15 cellular contexts compared by ENCODE assay signal in genomic region chrX:19827088-19827487, GRCh38.
DNase-seq lines count a peak whose midpoint lies in the region; ATAC-seq and TF ChIP-seq lines count a peak whose summit lies in the region.
"Had no signal": no experiment of that assay in that cellular context is flagged by ENCODE, and none has a peak within 500 bp of the region (broad histone marks: within the 10 kb centered on the region; RNA-seq: fewer than 3 reads in every experiment).

No MANE protein-coding gene starts in this region.

- H3K4me2 ChIP-seq in GM23338: peak overlapping the region; percentile 60

- no peaks in the 10 kb centered on the region for H3K27me3 Mint-ChIP-seq in CD4-positive, alpha-beta memory T cell
- H3K27me3 Mint-ChIP-seq in GM23338 (ENCODE audit: insufficient read depth, low read depth, poor library complexity) (no peaks in the 10 kb centered on the region), mesothelial cell of epicardium (ENCODE audit: low read depth) (no peaks in the 10 kb centered on the region)
- H3K27me3 Mint-ChIP-seq in activated T-helper 2 cell treated with anti-CD3 and anti-CD28 coated beads, Interferon-gamma antibody, Interleukin-2, Interleukin-4, amounts not matched to agents 10 μg/mL and 5 μg/mL and 100 μg/mL, durations not matched to agents 14 hours and 24 hours and 36 hours (ENCODE audit: low read depth): no peaks in the 10 kb centered on the region

- ATAC-seq in GM23338: no peak
- no peak for ATAC-seq in HG03342 (IDR thresholded peaks at IDR 0.05; ENCODE audit: unreplicated experiment)
- ATAC-seq in upper lobe of left lung (ENCODE audit: low FRiP score in 2 of 2): no peak
- ATAC-seq: left lobe of liver had no signal

- H3K4me1 ChIP-seq in CD4-positive, alpha-beta memory T cell (ENCODE audit: insufficient read depth, low read length): peaks cover 38% of the 10 kb centered on the region
- peaks cover 12% of the 10 kb centered on the region for H3K4me1 ChIP-seq in GM23338 (ENCODE audit: insufficient read depth)
- peaks cover 0 to 3% (median 0%) of the 10 kb centered on the region in 4 donors for H3K4me1 ChIP-seq in stomach
- H3K4me1 ChIP-seq in upper lobe of left lung: peaks cover 0 to 7% (median 1%) of the 10 kb centered on the region in 4 donors
- H3K4me1 ChIP-seq: transverse colon had no signal

- intact Hi-C loops in CD4-positive, alpha-beta memory T cell (cut with micrococcal nuclease): loop anchor here (2.0 kb wide), 1 partner anchor 14 kb away; no protein-coding TSS in a partner anchor
- intact Hi-C loops in activated T-helper 2 cell treated with anti-CD3 and anti-CD28 coated beads, Interferon-gamma antibody, Interleukin-2, Interleukin-4, amounts not matched to agents 10 μg/mL and 5 μg/mL and 100 μg/mL, durations not matched to agents 14 hours and 24 hours and 36 hours (cut with micrococcal nuclease): no loop called here
- intact Hi-C loops in stomach (cut with DNase I; ENCODE audit: low total_unique reads): no loop called here
- intact Hi-C loops in head of caudate nucleus (cut with DNase I): no loop called here

- peak overlapping the region in 7 of 8 donors; percentile 14 to 72 (median 59) for H3K4me3 Mint-ChIP-seq in CD4-positive, alpha-beta memory T cell
- H3K4me3 Mint-ChIP-seq in GM23338 (no peak overlapping the region; the same call in 2 of the 3 replicates), mesothelial cell of epicardium (no peak overlapping the region)
- H3K4me3 Mint-ChIP-seq in activated T-helper 2 cell treated with anti-CD3 and anti-CD28 coated beads, Interferon-gamma antibody, Interleukin-2, Interleukin-4, amounts not matched to agents 10 μg/mL and 5 μg/mL and 100 μg/mL, durations not matched to agents 14 hours and 24 hours and 36 hours (ENCODE audit: low read depth): peak overlapping the region; percentile 42
- H3K4me3 Mint-ChIP-seq: nephron progenitor cell had no signal

- no peak for DNase-seq in CD4-positive, alpha-beta memory T cell
- no peak for DNase-seq in GM23338 (ENCODE audit: low spot score)
- no peak for DNase-seq in activated T-helper 2 cell treated with anti-CD3 and anti-CD28 coated beads, Interferon-gamma antibody, Interleukin-2, Interleukin-4, amounts not matched to agents 10 μg/mL and 5 μg/mL and 100 μg/mL, durations not matched to agents 14 hours and 24 hours and 36 hours (ENCODE audit: low spot score)
- DNase-seq in mesothelial cell of epicardium (ENCODE audit: low spot score in 2 of 2, unreplicated experiment in 2 of 2): no peak
- DNase-seq in stomach: no peak
- no peak for DNase-seq in upper lobe of left lung
- no peak for DNase-seq in head of caudate nucleus
- DNase-seq: MV-4-11, NCI-H82, nephron progenitor cell, T1000, transverse colon had no signal

- no peaks in the 10 kb centered on the region for H3K9me2 ChIP-seq in GM23338 (ENCODE audit: insufficient read depth)

- H3K4me1 Mint-ChIP-seq in CD4-positive, alpha-beta memory T cell: peaks cover 14 to 46% (median 24%) of the 10 kb centered on the region in 4 donors
- H3K4me1 Mint-ChIP-seq in GM23338 (peaks cover 21% of the 10 kb centered on the region), mesothelial cell of epicardium (peaks cover 28% of the 10 kb centered on the region)
- H3K4me1 Mint-ChIP-seq in activated T-helper 2 cell treated with anti-CD3 and anti-CD28 coated beads, Interferon-gamma antibody, Interleukin-2, Interleukin-4, amounts not matched to agents 10 μg/mL and 5 μg/mL and 100 μg/mL, durations not matched to agents 14 hours and 24 hours and 36 hours (ENCODE audit: low read depth): peaks cover 34% of the 10 kb centered on the region

- POLR2A ChIA-PET in CD4-positive, alpha-beta memory T cell (lab: Charles Lee; ENCODE audit: partially characterized antibody): interaction anchor here (0.9 to 2.7 kb wide), 16 partner anchors 10 to 82 kb away, joined by 3 to 18 read pairs (median 4); no protein-coding TSS in a partner anchor

- no peaks in the 10 kb centered on the region for H3K9me3 ChIP-seq in CD4-positive, alpha-beta memory T cell (ENCODE audit: control insufficient read depth in 1 of 2, low read length in 2 of 2)
- H3K9me3 ChIP-seq in stomach (no peaks in the 10 kb centered on the region), upper lobe of left lung (no peaks in the 10 kb centered on the region)
- H3K9me3 ChIP-seq: transverse colon had no signal

- no peaks in the 10 kb centered on the region for H3K27me3 ChIP-seq in CD4-positive, alpha-beta memory T cell (ENCODE audit: insufficient read depth, low read length)
- H3K27me3 ChIP-seq in GM23338 (ENCODE audit: insufficient read depth): no peaks in the 10 kb centered on the region
- peaks cover 0 to 4% (median 0%) of the 10 kb centered on the region in 3 donors for H3K27me3 ChIP-seq in stomach
- H3K27me3 ChIP-seq in upper lobe of left lung: no peaks in the 10 kb centered on the region
- H3K27me3 ChIP-seq: transverse colon had no signal

- H3K9me3 Mint-ChIP-seq in CD4-positive, alpha-beta memory T cell: no peaks in the 10 kb centered on the region
- H3K9me3 Mint-ChIP-seq in GM23338 (no peaks in the 10 kb centered on the region), mesothelial cell of epicardium (peaks cover 29% of the 10 kb centered on the region)
- no peaks in the 10 kb centered on the region for H3K9me3 Mint-ChIP-seq in activated T-helper 2 cell treated with anti-CD3 and anti-CD28 coated beads, Interferon-gamma antibody, Interleukin-2, Interleukin-4, amounts not matched to agents 10 μg/mL and 5 μg/mL and 100 μg/mL, durations not matched to agents 14 hours and 24 hours and 36 hours

- no peak overlapping the region for H2AFZ ChIP-seq in GM23338

- H3F3A ChIP-seq in GM23338 (replicated peaks; ENCODE audit: low read depth): no peaks in the 10 kb centered on the region

- peak overlapping the region; percentile 13 for H3K27ac ChIP-seq in CD4-positive, alpha-beta memory T cell (ENCODE audit: low read depth, low read length)
- no peak overlapping the region for H3K27ac ChIP-seq in GM23338 (ENCODE audit: low read depth)
- H3K27ac ChIP-seq in stomach: no peak overlapping the region
- peak overlapping the region in 1 of 4 donors; percentile 25 for H3K27ac ChIP-seq in upper lobe of left lung
- H3K27ac ChIP-seq: C4-2B, transverse colon had no signal

- H3K36me3 ChIP-seq in CD4-positive, alpha-beta memory T cell (ENCODE audit: insufficient read depth, low read length): no peaks in the 10 kb centered on the region
- H3K36me3 ChIP-seq in GM23338 (ENCODE audit: insufficient read depth) (no peaks in the 10 kb centered on the region), stomach (no peaks in the 10 kb centered on the region), upper lobe of left lung (no peaks in the 10 kb centered on the region)
- H3K36me3 ChIP-seq: transverse colon had no signal

- no peak for TF ChIP-seq CTCF in GM23338 (conservative IDR thresholded peaks at IDR 0.05; ENCODE audit: low read depth in 2 of 2)
- TF ChIP-seq CTCF in mesothelial cell of epicardium (IDR thresholded peaks at IDR 0.05; ENCODE audit: unreplicated experiment): no peak
- no peak for TF ChIP-seq CTCF in stomach (IDR thresholded peaks at IDR 0.05)
- no peak for TF ChIP-seq CTCF in upper lobe of left lung (IDR thresholded peaks at IDR 0.05)

- CTCF ChIA-PET in CD4-positive, alpha-beta memory T cell (lab: Charles Lee; ENCODE audit: partially characterized antibody): interaction anchor here (1.0 to 1.2 kb wide), 2 partner anchors 12 to 17 kb away, joined by 3 to 4 read pairs; no protein-coding TSS in a partner anchor

- H3K79me2 ChIP-seq in GM23338 (replicated peaks; ENCODE audit: insufficient read depth): no peaks in the 10 kb centered on the region

- WGBS in stomach, 5 donors: 13 to 61% (median 44%) methylated on average over 2 of the region's 2 CpGs
- WGBS in upper lobe of left lung, 2 donors: 7 to 53% methylated on average over 2 of the region's 2 CpGs

- H4K20me1 ChIP-seq in GM23338 (replicated peaks; ENCODE audit: insufficient read depth): no peaks in the 10 kb centered on the region

- H3K36me3 Mint-ChIP-seq in CD4-positive, alpha-beta memory T cell: peaks cover 0 to 1% of the 10 kb centered on the region in 2 donors
- H3K36me3 Mint-ChIP-seq in GM23338 (ENCODE audit: low read depth) (peaks cover under 1% of the 10 kb centered on the region; the same call in 1 of the 3 replicates), mesothelial cell of epicardium (peaks cover 17% of the 10 kb centered on the region)
- peaks cover 26% of the 10 kb centered on the region for H3K36me3 Mint-ChIP-seq in activated T-helper 2 cell treated with anti-CD3 and anti-CD28 coated beads, Interferon-gamma antibody, Interleukin-2, Interleukin-4, amounts not matched to agents 10 μg/mL and 5 μg/mL and 100 μg/mL, durations not matched to agents 14 hours and 24 hours and 36 hours (ENCODE audit: low read depth)

- no peak overlapping the region for H3K4me3 ChIP-seq in CD4-positive, alpha-beta memory T cell (ENCODE audit: low read length in 2 of 2)
- no peak overlapping the region for H3K4me3 ChIP-seq in GM23338
- no peak overlapping the region for H3K4me3 ChIP-seq in stomach
- H3K4me3 ChIP-seq in upper lobe of left lung: no peak overlapping the region
- H3K4me3 ChIP-seq: transverse colon had no signal

- peak overlapping the region; percentile 56 to 93 (median 88) for H3K27ac Mint-ChIP-seq in CD4-positive, alpha-beta memory T cell
- H3K27ac Mint-ChIP-seq in GM23338 (peak overlapping the region; percentile 51; the same call in 1 of the 2 replicates), mesothelial cell of epicardium (peak overlapping the region; percentile 92)
- H3K27ac Mint-ChIP-seq in activated T-helper 2 cell treated with anti-CD3 and anti-CD28 coated beads, Interferon-gamma antibody, Interleukin-2, Interleukin-4, amounts not matched to agents 10 μg/mL and 5 μg/mL and 100 μg/mL, durations not matched to agents 14 hours and 24 hours and 36 hours: peak overlapping the region; percentile 87
- H3K27ac Mint-ChIP-seq: nephron progenitor cell had no signal

- no peak for TF ChIP-seq POLR2A in stomach (IDR thresholded peaks at IDR 0.05)
- no peak for TF ChIP-seq POLR2A in upper lobe of left lung (IDR thresholded peaks at IDR 0.05)

- no peak for TF ChIP-seq EP300 in stomach (IDR thresholded peaks at IDR 0.05)
- no peak for TF ChIP-seq EP300 in upper lobe of left lung (IDR thresholded peaks at IDR 0.05)

TF ChIP-seq in GM23338, 12 proteins besides CTCF, POLR2A, EP300 and RAD21 (continues in another document):
- TF ChIP-seq STAT1 (IDR thresholded peaks at IDR 0.05; ENCODE audit: unreplicated experiment): no peak

Comparison
In these comparisons a context has a peak if more than half of its experiments do, and no peak if none do; other contexts are left out.
1. H3K4me3 Mint-ChIP-seq: peak in CD4-positive, alpha-beta memory T cell (7 of 8) and activated T-helper 2 cell treated with anti-CD3 and anti-CD28 coated beads, Interferon-gamma antibody, Interleukin-2, Interleukin-4, amounts not matched to agents 10 μg/mL and 5 μg/mL and 100 μg/mL, durations not matched to agents 14 hours and 24 hours and 36 hours (single experiment); none in GM23338 (single experiment) and mesothelial cell of epicardium (single experiment).
2. Peak in every context shown above with its lines, with median percentiles within 50 percentile points of each other: H3K27ac Mint-ChIP-seq.